ENCODE assay signal across 9 cellular contexts in genomic region chr2:229852565-229852964, GRCh38.
DNase-seq lines count a peak whose midpoint lies in the region; ATAC-seq and TF ChIP-seq lines count a peak whose summit lies in the region.
"Had no signal": no experiment of that assay in that cellular context is flagged by ENCODE, and none has a peak within 500 bp of the region (broad histone marks: within the 10 kb centered on the region; RNA-seq: fewer than 3 reads in every experiment).

No MANE protein-coding gene starts in this region.

- POLR2A ChIA-PET in activated CD4-positive, alpha-beta memory T cell treated with anti-CD3 and anti-CD28 coated beads for 36 hours (lab: Charles Lee) = interaction anchor here (1.2 kb wide), 1 partner anchor 16 kb away, joined by 6 read pairs; no protein-coding TSS in a partner anchor

- H3K27me3 Mint-ChIP-seq in activated CD4-positive, alpha-beta memory T cell treated with anti-CD3 and anti-CD28 coated beads for 36 hours = no peaks in the 10 kb centered on the region

- TF ChIP-seq CTCF in fibroblast of mammary gland (conservative IDR thresholded peaks at IDR 0.05; ENCODE audit: control insufficient read depth, insufficient read depth, low read depth, low read length) = no peak

- peaks cover 64% of the 10 kb centered on the region for H3K4me1 Mint-ChIP-seq in activated CD4-positive, alpha-beta memory T cell treated with anti-CD3 and anti-CD28 coated beads for 36 hours (ENCODE audit: low read depth)

- H3K9me3 Mint-ChIP-seq in activated CD4-positive, alpha-beta memory T cell treated with anti-CD3 and anti-CD28 coated beads for 36 hours = no peaks in the 10 kb centered on the region

- peaks cover 33% of the 10 kb centered on the region for H3K36me3 Mint-ChIP-seq in activated CD4-positive, alpha-beta memory T cell treated with anti-CD3 and anti-CD28 coated beads for 36 hours

- peak overlapping the region; percentile 61 for H3K27ac Mint-ChIP-seq in activated CD4-positive, alpha-beta memory T cell treated with anti-CD3 and anti-CD28 coated beads for 36 hours

- no peak overlapping the region for H3K4me3 Mint-ChIP-seq in activated CD4-positive, alpha-beta memory T cell treated with anti-CD3 and anti-CD28 coated beads for 36 hours

- DNase-seq in activated CD4-positive, alpha-beta memory T cell treated with anti-CD3 and anti-CD28 coated beads for 36 hours = peak; percentile 65
- DNase-seq in fibroblast of mammary gland (ENCODE audit: low read depth) (peak; percentile 75), posterior vena cava (ENCODE audit: low spot score) (no peak), SHP77 treated with DMSO at 0.1 percent for 48 hours (lab: John Stamatoyannopoulos, UW) (no peak)
- DNase-seq in stimulated activated CD8-positive, alpha-beta memory T cell treated with anti-CD3 and anti-CD28 coated beads, Interleukin-12 subunit alpha, Interleukin-12 subunit beta, amount 100 ng/mL, for 1 hour (ENCODE audit: low read depth) = peak; percentile 28

- ATAC-seq in GM18867 (IDR thresholded peaks at IDR 0.05; ENCODE audit: unreplicated experiment) (peak; percentile 83), HG03196 (IDR thresholded peaks at IDR 0.05; ENCODE audit: unreplicated experiment) (peak; percentile 78), GM18519 (IDR thresholded peaks at IDR 0.05; ENCODE audit: low FRiP score, unreplicated experiment) (no peak)

- CTCF ChIA-PET in activated CD4-positive, alpha-beta memory T cell treated with anti-CD3 and anti-CD28 coated beads for 36 hours (lab: Charles Lee) = interaction anchor here (0.6 to 2.3 kb wide), 3 partner anchors 51 to 107 kb away, joined by 3 to 14 read pairs (median 5); no protein-coding TSS in a partner anchor

- H3K4me3 ChIP-seq in fibroblast of mammary gland (ENCODE audit: control insufficient read depth, low read depth, low read length) = no peak overlapping the region
- H3K4me3 ChIP-seq: lung had no signal

- intact Hi-C loops in activated CD4-positive, alpha-beta memory T cell treated with anti-CD3 and anti-CD28 coated beads for 36 hours (cut with micrococcal nuclease) = loop anchor here (1.0 to 2.0 kb wide), 3 partner anchors 14 to 30 kb away; no protein-coding TSS in a partner anchor
- intact Hi-C loops in posterior vena cava (cut with DNase I) = no loop called here

Comparison
In these comparisons a context has a peak if more than half of its experiments do, and no peak if none do; other contexts are left out.
1. DNase-seq: peak in activated CD4-positive, alpha-beta memory T cell treated with anti-CD3 and anti-CD28 coated beads for 36 hours (single experiment), fibroblast of mammary gland (single experiment) and stimulated activated CD8-positive, alpha-beta memory T cell treated with anti-CD3 and anti-CD28 coated beads, Interleukin-12 subunit alpha, Interleukin-12 subunit beta, amount 100 ng/mL, for 1 hour (single experiment); none in posterior vena cava (single experiment) and SHP77 treated with DMSO at 0.1 percent for 48 hours (single experiment).